ENCODE assay signal across 8 cellular contexts in the genomic region with DNA sequence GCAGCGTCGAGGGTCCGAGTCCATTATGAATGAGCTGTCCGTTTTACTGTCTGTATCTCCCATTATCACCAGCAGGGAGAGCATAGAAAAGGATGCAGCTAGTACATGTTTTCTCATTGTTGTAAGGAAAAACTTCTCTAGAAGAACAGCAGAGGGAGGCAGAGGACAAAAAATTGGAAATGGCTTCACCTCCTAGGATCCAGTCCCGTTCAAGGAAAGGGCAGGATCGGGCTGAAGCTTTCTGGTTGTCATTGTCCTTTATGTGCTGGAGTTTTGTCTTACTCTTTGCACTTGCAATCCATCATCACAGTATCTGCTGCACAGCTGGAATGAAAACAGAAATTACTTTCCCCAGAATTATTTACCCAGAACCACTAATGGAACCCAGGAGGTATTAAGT. TPM values are rescaled to one million over a fixed set of nuclear protein-coding genes. Genes with fewer than 3 reads are reported as not detected.
A peak's percentile ranks its signal among the peaks of the same experiment; 100 is the strongest.
DNase-seq lines count a peak whose midpoint lies in the region; ATAC-seq and TF ChIP-seq lines count a peak whose summit lies in the region.

No MANE protein-coding gene starts in this region.

- no peak overlapping the region for H3K4me3 ChIP-seq in AG04450 (ENCODE audit: low read depth, low read length)
- no peak overlapping the region for H3K4me3 ChIP-seq in GM12864 (ENCODE audit: low read depth, low read length)

- intact Hi-C loops in posterior vena cava (cut with DNase I), result loop anchor here (5.0 to 10.0 kb wide), 2 partner anchors 566 to 1106 kb away; no protein-coding TSS in a partner anchor

- peaks cover 4% of the 10 kb centered on the region for H3K4me1 Mint-ChIP-seq in activated T-helper 17 cell treated with anti-CD3 and anti-CD28 coated beads, Interleukin-2, amount 50 U/mL, for 72 hours
- H3K4me1 Mint-ChIP-seq in glutamatergic neuron (ENCODE audit: low read depth, unreplicated experiment), result peaks cover 6% of the 10 kb centered on the region

- no peaks in the 10 kb centered on the region for H3K36me3 Mint-ChIP-seq in activated T-helper 17 cell treated with anti-CD3 and anti-CD28 coated beads, Interleukin-2, amount 50 U/mL, for 72 hours (ENCODE audit: low read depth)
- H3K36me3 Mint-ChIP-seq in glutamatergic neuron (ENCODE audit: unreplicated experiment), result no peaks in the 10 kb centered on the region

- no peaks in the 10 kb centered on the region for H3K9me3 Mint-ChIP-seq in activated T-helper 17 cell treated with anti-CD3 and anti-CD28 coated beads, Interleukin-2, amount 50 U/mL, for 72 hours
- H3K9me3 Mint-ChIP-seq in glutamatergic neuron (ENCODE audit: unreplicated experiment), result no peaks in the 10 kb centered on the region

- no peaks in the 10 kb centered on the region for H3K27me3 Mint-ChIP-seq in activated T-helper 17 cell treated with anti-CD3 and anti-CD28 coated beads, Interleukin-2, amount 50 U/mL, for 72 hours
- no peaks in the 10 kb centered on the region for H3K27me3 Mint-ChIP-seq in glutamatergic neuron (ENCODE audit: unreplicated experiment)

- no peak overlapping the region for H3K27ac ChIP-seq in AG04450 (ENCODE audit: low read depth, low read length)

- TF ChIP-seq CTCF in AG04450 (IDR thresholded peaks at IDR 0.05; ENCODE audit: low read depth, low read length) (peak; percentile 67), GM12864 (IDR thresholded peaks at IDR 0.05; ENCODE audit: low read depth, low read length, missing control alignments) (peak; percentile 50), glutamatergic neuron (IDR thresholded peaks at IDR 0.05; ENCODE audit: partially characterized antibody, unreplicated experiment) (peak; percentile 65)

- H3K27ac Mint-ChIP-seq in activated T-helper 17 cell treated with anti-CD3 and anti-CD28 coated beads, Interleukin-2, amount 50 U/mL, for 72 hours, result no peak overlapping the region
- H3K27ac Mint-ChIP-seq in glutamatergic neuron (ENCODE audit: unreplicated experiment), result no peak overlapping the region

- DNase-seq in AG04450 (ENCODE audit: low read depth, low spot score) (peak; percentile 34), GM12864 (ENCODE audit: low read depth) (no peak), NCI-H460 (ENCODE audit: extremely low read depth, low read depth) (peak; percentile 78), glutamatergic neuron (no peak), pulmonary artery endothelial cell (ENCODE audit: low read depth, low spot score) (peak; percentile 57), posterior vena cava (ENCODE audit: low spot score) (no peak)

- H3K9me3 ChIP-seq in AG04450 (ENCODE audit: control insufficient read depth, insufficient read depth, low read length), result no peaks in the 10 kb centered on the region

- CTCF ChIA-PET in AG04450 (lab: Charles Lee), result interaction anchor here (0.6 to 3.7 kb wide), 35 partner anchors 8 to 1856 kb away, joined by 3 to 82 read pairs (median 4); a partner anchor contains a TSS

- POLR2A ChIA-PET in AG04450 (lab: Yijun Ruan, JAX), result no interaction called here

- no peaks in the 10 kb centered on the region for H3K27me3 ChIP-seq in AG04450 (ENCODE audit: control insufficient read depth, insufficient read depth, low read length)

- ATAC-seq in HG03354 (IDR thresholded peaks at IDR 0.05; ENCODE audit: poor library complexity, severe bottlenecking, unreplicated experiment), result peak; percentile 78
- ATAC-seq in activated T-helper 17 cell treated with anti-CD3 and anti-CD28 coated beads, Interleukin-2, amount 50 U/mL, for 72 hours (replicated peaks), result peak; percentile 47

- peak overlapping the region; percentile 30 for H3K4me3 Mint-ChIP-seq in activated T-helper 17 cell treated with anti-CD3 and anti-CD28 coated beads, Interleukin-2, amount 50 U/mL, for 72 hours
- H3K4me3 Mint-ChIP-seq in glutamatergic neuron (ENCODE audit: unreplicated experiment), result no peak overlapping the region

RNA-seq across cellular contexts. Expression of a gene that starts 14.7 kb away (rescaled TPM):
- 0.21 and 0.22 TPM in 2 replicates for polyA plus RNA-seq in AG04450 (2011; rRNA removed)
- 0.22 and 0.41 TPM in 2 replicates for polyA minus RNA-seq in AG04450 (2011; rRNA and poly(A)+ RNA removed)
- not detected in 2 replicates for total RNA-seq in NCI-H460 (2014; rRNA removed; shearing (Covaris generic))
- not detected in 2 replicates for polyA plus RNA-seq in NCI-H460 (2014; cell fraction: nucleus; rRNA removed)
- total RNA-seq in activated T-helper 17 cell treated with anti-CD3 and anti-CD28 coated beads, Interleukin-2, amount 50 U/mL, for 72 hours, result under 1 TPM in 1 of 2 donors, not detected in 1; 0.53 TPM
- total RNA-seq in glutamatergic neuron (ENCODE audit: unreplicated experiment) (not detected), pulmonary artery endothelial cell (0.73 and 0.78 TPM in 2 replicates), posterior vena cava (under 1 TPM in 1 of 2 donors, not detected in 1; 0.51 TPM)

Comparison
In these comparisons a context has a peak if more than half of its experiments do, and no peak if none do; other contexts are left out.
1. DNase-seq: peak in AG04450 (single experiment), NCI-H460 (single experiment) and pulmonary artery endothelial cell (single experiment); none in GM12864 (single experiment), glutamatergic neuron (single experiment) and posterior vena cava (single experiment).
2. Peak in every context shown above with its lines, with median percentiles within 50 percentile points of each other: CTCF ChIP-seq.